In the genomic region with DNA sequence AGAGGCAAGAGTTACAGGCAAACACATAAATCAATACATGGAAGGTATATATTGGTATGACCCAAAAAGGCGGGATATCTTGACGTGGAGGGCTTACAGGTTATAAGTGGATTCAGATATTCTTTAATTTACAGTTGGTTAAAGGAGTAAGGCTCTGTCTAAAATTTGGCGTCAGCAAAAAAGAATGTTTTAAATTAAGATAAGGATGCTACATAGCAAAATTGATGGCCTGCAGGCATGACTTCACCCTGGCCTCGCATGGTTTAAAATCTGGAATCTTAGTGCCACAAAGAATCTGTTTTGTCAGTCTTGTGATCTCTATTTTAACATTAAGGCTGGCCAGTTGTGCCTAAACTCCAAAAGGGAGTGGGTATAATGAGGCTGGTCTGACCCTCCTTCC, we compare ENCODE assay signal across 22 cellular contexts. TPM values are rescaled to one million over a fixed set of nuclear protein-coding genes. Genes with fewer than 3 reads are reported as not detected.
DNase-seq lines count a peak whose midpoint lies in the region; ATAC-seq, FAIRE-seq and TF ChIP-seq lines count a peak whose summit lies in the region.
"Had no signal": no experiment of that assay in that cellular context is flagged by ENCODE, and none has a peak within 500 bp of the region (broad histone marks: within the 10 kb centered on the region; RNA-seq: fewer than 3 reads in every experiment).

No MANE protein-coding gene starts in this region.

- CTCF ChIA-PET in A549 (lab: Yijun Ruan, JAX) (interaction anchor here (0.8 to 2.9 kb wide), 2 partner anchors 9 to 175 kb away, joined by 3 to 16 read pairs; no protein-coding TSS in a partner anchor), K562 (lab: Yijun Ruan, JAX; ENCODE audit: low intra/inter-chr PET ratio) (no interaction called here)

- no peak for ATAC-seq in A549
- ATAC-seq in K562, result no peak
- ATAC-seq in GM21526 (IDR thresholded peaks at IDR 0.05; ENCODE audit: low FRiP score, unreplicated experiment), result no peak
- ATAC-seq: HCT116, Panc1 had no signal

- H3K79me2 ChIP-seq in KMS-11 (ENCODE audit: insufficient read depth, low read depth) (no peaks in the 10 kb centered on the region), K562 (ENCODE audit: control insufficient read depth, insufficient read depth, low read length) (no peaks in the 10 kb centered on the region), parathyroid adenoma (no peaks in the 10 kb centered on the region)

- H2AFZ ChIP-seq in KMS-11 (ENCODE audit: low read depth) (no peak overlapping the region), K562 (ENCODE audit: low read depth, low read length) (no peak overlapping the region), parathyroid adenoma (peak overlapping the region; percentile 72)

- FAIRE-seq in A549 (lab: Jason Lieb, UNC) (no peak), K562 (lab: Jason Lieb, UNC) (no peak)
- FAIRE-seq: A204.1, D721Med had no signal

- no peak overlapping the region for H3K4me2 ChIP-seq in A549
- peak overlapping the region; percentile 18; the same call in 1 of the 2 replicates for H3K4me2 ChIP-seq in KMS-11
- H3K4me2 ChIP-seq in K562 (ENCODE audit: insufficient read depth, low read length), result no peak overlapping the region
- H3K4me2 ChIP-seq in parathyroid adenoma (ENCODE audit: low read length), result peak overlapping the region; percentile 57

- no peaks in the 10 kb centered on the region for H3K9me1 ChIP-seq in K562 (ENCODE audit: control insufficient read depth, insufficient read depth, low read length)

- H3K27ac ChIP-seq in A549, result no peak overlapping the region
- H3K27ac ChIP-seq in KMS-11, result no peak overlapping the region
- H3K27ac ChIP-seq in K562 (ENCODE audit: extremely low read depth, low read depth, low read length), result no peak overlapping the region
- peak overlapping the region; percentile 80 for H3K27ac ChIP-seq in parathyroid adenoma
- no peak overlapping the region for H3K27ac ChIP-seq in thyroid gland
- H3K27ac ChIP-seq: BLaER1 treated with 17β-estradiol and CSF1 and Interleukin-3, amounts not matched to agents 10 nM and 100 nM; HL-60; RWPE1 had no signal

- H3K4me1 ChIP-seq in A549 (0 out of 3 replicates have a peak, but pooled peaks cover 4% of the 10 kb centered on the region), KMS-11 (ENCODE audit: low read depth, poor library complexity, severe bottlenecking) (peaks cover 45% of the 10 kb centered on the region), K562 (replicated peaks in 1 of 2; ENCODE audit: control insufficient read depth in 2 of 2, insufficient read depth in 2 of 2, low read length in 2 of 2) (peaks cover 0 to 2% of the 10 kb centered on the region in 2 experiments; a peak in 2 of 5 replicates), parathyroid adenoma (peaks cover 19% of the 10 kb centered on the region), thyroid gland (no peaks in the 10 kb centered on the region)

- 71% methylated on average over 4 of the region's 4 CpGs for WGBS in A549 (ENCODE audit: missing lambda C conversion rate)
- WGBS in K562 (ENCODE audit: insufficient coverage, low coverage, missing lambda C conversion rate), result 17% methylated on average over 4 of the region's 4 CpGs
- 73 to 82% methylated on average over 4 of the region's 4 CpGs for WGBS in thyroid gland, 2 donors

- TF ChIP-seq CTCF in A549 (IDR thresholded peaks at IDR 0.05), result no peak
- no peak for TF ChIP-seq CTCF in KMS-11 (conservative IDR thresholded peaks at IDR 0.05; ENCODE audit: low read depth, low read length)
- no peak for TF ChIP-seq CTCF in K562 (IDR thresholded peaks at IDR 0.05 in 2 of 3, conservative IDR thresholded peaks at IDR 0.05 in 1 of 3; ENCODE audit: insufficient read depth in 2 of 3, low read depth in 1 of 3, low read length in 3 of 3)
- no peak for TF ChIP-seq CTCF in parathyroid adenoma (IDR thresholded peaks at IDR 0.05)
- no peak for TF ChIP-seq CTCF in thyroid gland (IDR thresholded peaks at IDR 0.05)

- no peak for TF ChIP-seq POLR2A in A549 (IDR thresholded peaks at IDR 0.05; ENCODE audit: low read length)
- no peak for TF ChIP-seq POLR2A in K562 (conservative IDR thresholded peaks at IDR 0.05)
- TF ChIP-seq POLR2A in thyroid gland (IDR thresholded peaks at IDR 0.05), result no peak

- in situ Hi-C loops in K562 (cut with MboI), result no loop called here

- no peak overlapping the region for H3K9ac ChIP-seq in KMS-11
- H3K9ac ChIP-seq in K562 (ENCODE audit: insufficient read depth in 1 of 2, low read depth in 2 of 2, low read length in 2 of 2), result no peak overlapping the region
- no peak overlapping the region for H3K9ac ChIP-seq in parathyroid adenoma
- H3K9ac ChIP-seq: BLaER1 treated with 17β-estradiol and CSF1 and Interleukin-3, amounts not matched to agents 10 nM and 100 nM had no signal

- no peaks in the 10 kb centered on the region for H4K20me1 ChIP-seq in KMS-11 (ENCODE audit: insufficient read depth)
- H4K20me1 ChIP-seq in K562 (replicated peaks; ENCODE audit: control insufficient read depth, insufficient read depth, low read length), result no peaks in the 10 kb centered on the region
- H4K20me1 ChIP-seq: BLaER1 treated with 17β-estradiol and CSF1 and Interleukin-3, amounts not matched to agents 10 nM and 100 nM had no signal

- H3K36me3 ChIP-seq in KMS-11 (ENCODE audit: insufficient read depth) (no peaks in the 10 kb centered on the region), K562 (ENCODE audit: control insufficient read depth, insufficient read depth, low read length) (no peaks in the 10 kb centered on the region), parathyroid adenoma (ENCODE audit: control insufficient read depth, insufficient read depth, low read length) (no peaks in the 10 kb centered on the region), thyroid gland (no peaks in the 10 kb centered on the region)
- H3K36me3 ChIP-seq: BLaER1 treated with 17β-estradiol and CSF1 and Interleukin-3, amounts not matched to agents 10 nM and 100 nM; MG63 had no signal

- H3K4me3 ChIP-seq in A549 (no peak overlapping the region), KMS-11 (IDR thresholded peaks at IDR 0.05; ENCODE audit: insufficient read depth, low read depth, low read length) (no peak overlapping the region), K562 (no peak overlapping the region), parathyroid adenoma (ENCODE audit: low read depth, low read length) (peak overlapping the region; percentile 20), thyroid gland (replicated peaks in 1 of 3) (no peak overlapping the region)
- H3K4me3 ChIP-seq: BLaER1 treated with 17β-estradiol and CSF1 and Interleukin-3, amounts not matched to agents 10 nM and 100 nM; MG63 had no signal

- TF ChIP-seq EP300 in A549 (IDR thresholded peaks at IDR 0.05) (no peak), K562 (IDR thresholded peaks at IDR 0.05; ENCODE audit: low read length) (no peak)

- DNase-seq in A549 (ENCODE audit: low read depth in 1 of 2, low spot score in 1 of 2) (no peak), K562 (ENCODE audit: extremely low read depth in 1 of 4, low spot score in 3 of 4) (no peak), HuH-7.5 (ENCODE audit: low spot score) (no peak), thyroid gland (no peak)
- DNase-seq: AML-193; CD4-positive, alpha-beta T cell; MG63; NCI-H1105 treated with DMSO at 0.1 percent for 48 hours; NCI-H2029; NCI-H446 treated with DMSO at 0.1 percent for 48 hours; NCI-H526; SHP77 had no signal

- TF ChIP-seq RAD21 in A549 (conservative IDR thresholded peaks at IDR 0.05 in 1 of 2, IDR thresholded peaks at IDR 0.05 in 1 of 2) (no peak), K562 (CRISPR knock-in tag; conservative IDR thresholded peaks at IDR 0.05 in 1 of 2, IDR thresholded peaks at IDR 0.05 in 1 of 2) (no peak)

- no TSS peak for BruUV-seq in K562 (replicated peaks; lab: Mats Ljungman, UMichigan)

- POLR2A ChIA-PET in A549 (lab: Yijun Ruan, JAX) (no interaction called here), K562 (lab: Yijun Ruan, JAX) (interaction anchor here (1.2 kb wide), 1 partner anchor 15 kb away, joined by 5 read pairs; no protein-coding TSS in a partner anchor)

- no peaks in the 10 kb centered on the region for H3K9me3 ChIP-seq in A549
- H3K9me3 ChIP-seq in K562 (replicated peaks; ENCODE audit: control insufficient read depth, insufficient read depth, low read depth, low read length), result no peaks in the 10 kb centered on the region
- H3K9me3 ChIP-seq in parathyroid adenoma (ENCODE audit: control insufficient read depth, low read length), result no peaks in the 10 kb centered on the region
- H3K9me3 ChIP-seq in thyroid gland, result no peaks in the 10 kb centered on the region
- H3K9me3 ChIP-seq: MG63 had no signal

- H3K27me3 ChIP-seq in KMS-11 (ENCODE audit: insufficient read depth, low read depth) (no peaks in the 10 kb centered on the region), K562 (ENCODE audit: control insufficient read depth in 2 of 2, insufficient read depth in 2 of 2, low read length in 2 of 2) (peaks cover 4 to 6% of the 10 kb centered on the region in 2 experiments; a peak in 4 of 5 replicates), parathyroid adenoma (ENCODE audit: control insufficient read depth, insufficient read depth, low read length) (no peaks in the 10 kb centered on the region), thyroid gland (no peaks in the 10 kb centered on the region)
- H3K27me3 ChIP-seq: BLaER1 treated with 17β-estradiol and CSF1 and Interleukin-3, amounts not matched to agents 10 nM and 100 nM; MG63 had no signal

- intact Hi-C loops in K562 (cut with micrococcal nuclease) (loop anchor here (1.0 kb wide), 1 partner anchor 34 kb away; no protein-coding TSS in a partner anchor), thyroid gland (cut with DNase I) (no loop called here)

RNA-seq across cellular contexts. Expression of a gene that starts 58.4 kb away (rescaled TPM):
- polyA plus RNA-seq in A549 (2011; rRNA removed), result 9.3 and 11.3 TPM in 2 replicates
- polyA plus RNA-seq in A549 (2012; cell fraction: cytosol; rRNA removed), result 1.4 and 1.8 TPM in 2 replicates
- polyA plus RNA-seq in A549 (2012; cell fraction: nucleus; rRNA removed), result 1.4 and 2.3 TPM in 2 replicates
- 2.3 to 2.8 TPM (median 2.4 TPM) in 3 replicates for polyA plus RNA-seq in A549 (2017; fragmentation: RNase III; extraction: RNeasy Plus Mini Kit Qiagen cat#74134 plus additional on column Dnase treatment)
- 14.0 and 15.1 TPM in 2 replicates for polyA minus RNA-seq in A549 (2011; rRNA and poly(A)+ RNA removed)
- total RNA-seq in K562 (2011; cell fraction: chromatin; rRNA removed; ENCODE audit: low replicate concordance), result 15.4 and 39.4 TPM in 2 replicates
- total RNA-seq in K562 (2011; cell fraction: nucleolus; rRNA removed), result 5.3 and 7.2 TPM in 2 replicates
- total RNA-seq in K562 (2011; cell fraction: nucleoplasm; rRNA removed), result 14.2 and 23.3 TPM in 2 replicates
- 4.7 and 5.6 TPM in 2 replicates for total RNA-seq in K562 (2014; rRNA removed)
- 8.0 and 10.1 TPM in 2 replicates for total RNA-seq in K562 (2014; rRNA removed; fragmentation: Illumina TruSeq; extraction: Trizol)
- 7.5 and 8.6 TPM in 2 replicates for total RNA-seq in K562 (2015; rRNA removed; fragmentation: Illumina TruSeq; extraction: Trizol)
- total RNA-seq in K562 (2021), result 6.6 and 6.7 TPM in 2 replicates
- 5.9 and 6.5 TPM in 2 replicates for polyA plus RNA-seq in K562 (2011; rRNA removed)
- 2.5 and 4.7 TPM in 2 replicates for polyA plus RNA-seq in K562 (2011; cell fraction: cytosol; rRNA removed)
- 5.7 and 6.3 TPM in 2 replicates for polyA plus RNA-seq in K562 (2011; cell fraction: nucleus; rRNA removed)
- polyA plus RNA-seq in K562 (2012), result 3.2 and 3.4 TPM in 2 replicates
- polyA plus RNA-seq in K562 (2014; fragmentation: Illumina TruSeq; extraction: Trizol), result 5.8 and 6.3 TPM in 2 replicates
- 1 to 10 TPM in 1 of 2 experiments, under 1 TPM in 1; 0.63 to 2.4 TPM for polyA plus RNA-seq in K562 (2014; fragmentation: Nextera tagmentation; extraction: Ambion mirVana)
- 3.1 and 4.4 TPM in 2 replicates for polyA plus RNA-seq in K562 (2014; rRNA removed)
- polyA minus RNA-seq in K562 (2011; rRNA and poly(A)+ RNA removed), result 21.5 and 25.4 TPM in 2 replicates
- 7.8 and 8.3 TPM in 2 replicates for polyA minus RNA-seq in K562 (2011; cell fraction: cytosol; rRNA and poly(A)+ RNA removed)
- 5.3 and 13.2 TPM in 2 replicates for polyA minus RNA-seq in K562 (2011; cell fraction: nucleus; rRNA and poly(A)+ RNA removed)
- total RNA-seq in thyroid gland, result 10 to 100 TPM; 15.0 to 32.1 (median 16.9) TPM

Comparison
In these comparisons a context has a peak if more than half of its experiments do, and no peak if none do; other contexts are left out.
1. H3K4me2 ChIP-seq: peak in KMS-11 (single experiment) and parathyroid adenoma (single experiment); none in A549 (single experiment) and K562 (single experiment).